1 cellular context compared by ENCODE assay signal in genomic region chr7:100398239-100398638, GRCh38.
TF ChIP-seq lines count a peak whose summit lies in the region.

No MANE protein-coding gene starts in this region.

TF ChIP-seq in H1, 55 proteins besides CTCF, POLR2A, EP300 and RAD21:
- no peak for TF ChIP-seq JUN (IDR thresholded peaks at IDR 0.05; ENCODE audit: low read depth, low read length)
- TF ChIP-seq TBP (IDR thresholded peaks at IDR 0.05; ENCODE audit: low read depth, low read length): no peak
- TF ChIP-seq CBX8 (IDR thresholded peaks at IDR 0.05; ENCODE audit: borderline replicate concordance, low read depth, low read length): no peak
- no peak for TF ChIP-seq RBBP5 (IDR thresholded peaks at IDR 0.05; ENCODE audit: borderline replicate concordance, low read depth, low read length)
- no peak for TF ChIP-seq SP4 (IDR thresholded peaks at IDR 0.05; ENCODE audit: low read length)
- no peak for TF ChIP-seq JUND (IDR thresholded peaks at IDR 0.05; ENCODE audit: low read length)
- TF ChIP-seq GTF2F1 (IDR thresholded peaks at IDR 0.05; ENCODE audit: borderline replicate concordance, low read depth, low read length): no peak
